8 cellular contexts compared by ENCODE assay signal in the genomic region with DNA sequence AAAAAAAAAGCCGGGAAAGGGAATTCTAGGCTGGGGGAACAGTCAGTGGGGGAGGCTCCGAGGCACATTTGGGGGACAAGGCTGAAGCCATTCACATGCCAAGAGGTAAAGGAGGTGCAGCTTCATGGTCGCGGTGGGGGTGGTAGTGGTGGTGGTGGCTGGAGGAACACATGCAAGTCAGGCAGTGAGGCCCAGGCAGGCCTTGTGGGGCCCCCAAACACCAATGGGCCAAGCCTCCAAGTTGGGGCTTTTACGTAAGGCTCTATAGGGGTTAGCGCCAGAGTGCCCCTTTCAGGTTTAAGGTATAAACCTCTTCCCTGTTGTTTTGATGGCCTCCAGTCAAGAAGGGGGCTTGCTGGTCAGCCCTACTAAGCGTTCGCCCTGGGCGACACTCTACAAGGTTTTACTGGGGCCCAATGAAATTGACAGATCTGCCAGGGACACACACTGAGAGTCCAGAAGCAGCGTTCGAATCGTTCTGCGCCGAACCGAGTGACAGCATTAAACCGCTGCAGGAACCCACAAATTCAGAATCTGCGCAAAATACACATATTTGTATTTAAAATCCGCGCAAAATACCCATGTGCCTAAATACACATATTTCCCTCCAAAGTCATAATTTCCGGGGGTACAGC. TPM values are rescaled to one million over a fixed set of nuclear protein-coding genes. Genes with fewer than 3 reads are reported as not detected.
DNase-seq lines count a peak whose midpoint lies in the region; ATAC-seq and TF ChIP-seq lines count a peak whose summit lies in the region.

No MANE protein-coding gene starts in this region.

- no peaks in the 10 kb centered on the region for H3K9me2 ChIP-seq in PC-9 (ENCODE audit: insufficient read depth)

- H2AFZ ChIP-seq in PC-9 (peak overlapping the region; percentile 76), osteoblast (ENCODE audit: low read length) (peak overlapping the region; percentile 93)

- POLR2A ChIA-PET in CD8-positive, alpha-beta T cell (lab: Charles Lee): interaction anchor here (1.0 to 4.4 kb wide), 9 partner anchors 8 to 52 kb away, joined by 3 to 49 read pairs (median 14); a partner anchor contains a TSS
- POLR2A ChIA-PET in PC-9 (lab: Charles Lee; ENCODE audit: unreplicated experiment): interaction anchor here (0.5 to 0.6 kb wide), 2 partner anchors 33 to 731 kb away, joined by 3 read pairs; a partner anchor contains a TSS

- H3K36me3 ChIP-seq in CD8-positive, alpha-beta T cell (ENCODE audit: insufficient read depth, low read length): peaks cover 4% of the 10 kb centered on the region
- H3K36me3 ChIP-seq in PC-9 (ENCODE audit: low read depth) (0 out of 2 replicates have a peak, but pooled peaks cover 8% of the 10 kb centered on the region), osteoblast (ENCODE audit: insufficient read depth, low read length) (peaks cover 19% of the 10 kb centered on the region), aorta (ENCODE audit: control insufficient read depth in 1 of 2, insufficient read depth in 2 of 2, low read length in 1 of 2) (no peaks in the 10 kb centered on the region)

- no peaks in the 10 kb centered on the region for H3K9me3 Mint-ChIP-seq in CD8-positive, alpha-beta T cell

- no peaks in the 10 kb centered on the region for H3K9me3 ChIP-seq in CD8-positive, alpha-beta T cell (ENCODE audit: low read length)
- H3K9me3 ChIP-seq in PC-9 (ENCODE audit: insufficient read depth, low read depth) (no peaks in the 10 kb centered on the region), osteoblast (ENCODE audit: low read depth, low read length) (no peaks in the 10 kb centered on the region), aorta (ENCODE audit: control insufficient read depth, low read length) (no peaks in the 10 kb centered on the region)

- H3K27ac Mint-ChIP-seq in CD8-positive, alpha-beta T cell: peak overlapping the region; percentile 98

- H3K36me3 Mint-ChIP-seq in CD8-positive, alpha-beta T cell: peaks cover 30% of the 10 kb centered on the region

- H3K27me3 Mint-ChIP-seq in CD8-positive, alpha-beta T cell (ENCODE audit: low read depth): no peaks in the 10 kb centered on the region

- no peak for DNase-seq in CD8-positive, alpha-beta T cell
- no peak for DNase-seq in PC-9
- DNase-seq in epithelial cell of esophagus (ENCODE audit: low read depth): no peak
- peak; percentile 59 for DNase-seq in osteoblast (ENCODE audit: insufficient read length, low spot score, missing footprints)
- DNase-seq in NCI-H774 (lab: John Stamatoyannopoulos, UW): no peak
- no peak for DNase-seq in aorta

- peaks cover 55% of the 10 kb centered on the region for H3K4me1 Mint-ChIP-seq in CD8-positive, alpha-beta T cell (ENCODE audit: low read depth)

- TF ChIP-seq CTCF in CD8-positive, alpha-beta T cell (IDR thresholded peaks at IDR 0.05): no peak
- TF ChIP-seq CTCF in PC-9 (conservative IDR thresholded peaks at IDR 0.05): no peak
- no peak for TF ChIP-seq CTCF in epithelial cell of esophagus (IDR thresholded peaks at IDR 0.05; ENCODE audit: insufficient read depth, low read depth, low read length, missing control alignments)
- no peak for TF ChIP-seq CTCF in osteoblast (IDR thresholded peaks at IDR 0.05; ENCODE audit: extremely low read depth, low read depth, low read length)

- peaks cover 57% of the 10 kb centered on the region for H3K4me1 ChIP-seq in CD8-positive, alpha-beta T cell (ENCODE audit: insufficient read depth, low read length)
- peaks cover 6% of the 10 kb centered on the region; the same call in 1 of the 2 replicates for H3K4me1 ChIP-seq in PC-9 (replicated peaks; ENCODE audit: insufficient read depth)
- peaks cover 18% of the 10 kb centered on the region for H3K4me1 ChIP-seq in osteoblast (ENCODE audit: insufficient read depth, low read length)
- no peaks in the 10 kb centered on the region for H3K4me1 ChIP-seq in aorta (ENCODE audit: control insufficient read depth in 1 of 2, insufficient read depth in 2 of 2, low read length in 2 of 2)

- peak overlapping the region; percentile 92 for H3K27ac ChIP-seq in CD8-positive, alpha-beta T cell (ENCODE audit: low read depth, low read length)
- H3K27ac ChIP-seq in PC-9: peak overlapping the region; percentile 85
- H3K27ac ChIP-seq in osteoblast (ENCODE audit: low read depth, low read length): peak overlapping the region; percentile 100
- peak overlapping the region in 1 of 2 donors; percentile 69 for H3K27ac ChIP-seq in aorta (ENCODE audit: low read depth in 1 of 2, low read length in 2 of 2)

- no peaks in the 10 kb centered on the region for H3F3A ChIP-seq in PC-9 (ENCODE audit: insufficient read depth, low read depth)

- intact Hi-C loops in CD8-positive, alpha-beta T cell (cut with DNase I, micrococcal nuclease): loop anchor here (1.0 to 2.0 kb wide), 8 partner anchors 8 to 70 kb away; a partner anchor contains a TSS
- intact Hi-C loops in PC-9 (cut with micrococcal nuclease; ENCODE audit: unreplicated experiment) (loop anchor here (1.0 kb wide), 4 partner anchors 23 to 143 kb away; a partner anchor contains a TSS), aorta (cut with DNase I) (loop anchor here (1.0 to 2.0 kb wide), 3 partner anchors 25 to 33 kb away; a partner anchor contains a TSS)

- no peaks in the 10 kb centered on the region for H3K27me3 ChIP-seq in CD8-positive, alpha-beta T cell (ENCODE audit: insufficient read depth, low read length)
- H3K27me3 ChIP-seq in PC-9 (ENCODE audit: insufficient read depth, low read depth) (no peaks in the 10 kb centered on the region), osteoblast (ENCODE audit: insufficient read depth, low read length) (no peaks in the 10 kb centered on the region), aorta (ENCODE audit: control insufficient read depth in 1 of 2, insufficient read depth in 2 of 2, low read length in 1 of 2) (no peaks in the 10 kb centered on the region)

- peak overlapping the region; percentile 92 for H3K4me3 Mint-ChIP-seq in CD8-positive, alpha-beta T cell

- H3K79me2 ChIP-seq in PC-9 (ENCODE audit: low read depth) (peaks cover 15% of the 10 kb centered on the region), osteoblast (ENCODE audit: insufficient read depth, low read length) (peaks cover 17% of the 10 kb centered on the region)

- no peak for ATAC-seq in CD8-positive, alpha-beta T cell
- no peak for ATAC-seq in HG03108 (IDR thresholded peaks at IDR 0.05; ENCODE audit: unreplicated experiment)
- ATAC-seq in aorta (ENCODE audit: low FRiP score): no peak
- ATAC-seq in GM19452 (IDR thresholded peaks at IDR 0.05; ENCODE audit: unreplicated experiment): no peak

- peak overlapping the region; percentile 64 for H3K4me3 ChIP-seq in CD8-positive, alpha-beta T cell (ENCODE audit: low read depth, low read length)
- peak overlapping the region; percentile 66 for H3K4me3 ChIP-seq in PC-9
- peak overlapping the region; percentile 84 for H3K4me3 ChIP-seq in epithelial cell of esophagus (ENCODE audit: low read length)
- H3K4me3 ChIP-seq in osteoblast (ENCODE audit: insufficient read depth, low read length): peak overlapping the region; percentile 98
- no peak overlapping the region for H3K4me3 ChIP-seq in aorta (ENCODE audit: low read length in 2 of 2)

- TSS peak; percentile 81 for BruUV-seq in PC-9 (replicated peaks; lab: Mats Ljungman, UMichigan)

- CTCF ChIA-PET in CD8-positive, alpha-beta T cell (lab: Charles Lee): interaction anchor here (1.3 to 12.5 kb wide), 14 partner anchors 9 to 82 kb away, joined by 3 to 195 read pairs (median 13); a partner anchor contains a TSS
- CTCF ChIA-PET in PC-9 (lab: Charles Lee): interaction anchor here (0.6 to 1.1 kb wide), 4 partner anchors 34 to 233 kb away, joined by 3 to 5 read pairs (median 3); no protein-coding TSS in a partner anchor

- WGBS in aorta, 2 donors: 59 to 60% methylated on average over 19 to 20 of the region's 20 CpGs

- no peaks in the 10 kb centered on the region for H4K20me1 ChIP-seq in PC-9 (ENCODE audit: insufficient read depth)
- no peaks in the 10 kb centered on the region for H4K20me1 ChIP-seq in osteoblast (ENCODE audit: insufficient read depth, low read length)

- H3K4me2 ChIP-seq in PC-9 (peak overlapping the region; percentile 80), osteoblast (ENCODE audit: insufficient read depth, low read length) (peak overlapping the region; percentile 96)

RNA-seq across cellular contexts. Expression of a gene that starts 0.8 kb away (rescaled TPM):
- total RNA-seq in CD8-positive, alpha-beta T cell: 1 to 10 TPM; 5.2 to 6.3 TPM
- 18.3 and 20.0 TPM in 2 replicates for total RNA-seq in PC-9 (2021)
- 23.9 and 25.3 TPM in 2 replicates for total RNA-seq in osteoblast
- total RNA-seq in aorta: 10 to 100 TPM in 1 of 2 donors, 1 to 10 TPM in 1; 9.9 to 12.3 TPM
- polyA plus RNA-seq in aorta: 1 to 10 TPM; 4.4 to 5.9 TPM

RNA-seq across cellular contexts. Expression of a gene that starts 23.4 kb away (rescaled TPM):
- total RNA-seq in CD8-positive, alpha-beta T cell: 100 to 1,000 TPM; 135 to 140 TPM
- 83.5 and 91.0 TPM in 2 replicates for total RNA-seq in PC-9 (2021)
- 20.6 and 23.5 TPM in 2 replicates for total RNA-seq in osteoblast
- 10 to 100 TPM; 29.6 to 56.3 TPM for total RNA-seq in aorta
- 10 to 100 TPM in 1 of 2 donors, 1 to 10 TPM in 1; 9.9 to 87.5 TPM for polyA plus RNA-seq in aorta

RNA-seq across cellular contexts. Expression of a gene that starts 27.1 kb away (rescaled TPM):
- 10 to 100 TPM in 1 of 2 experiments, 1 to 10 TPM in 1; 10.0 to 10.5 TPM for total RNA-seq in CD8-positive, alpha-beta T cell
- total RNA-seq in PC-9 (2021) (53.6 and 61.3 TPM in 2 replicates), osteoblast (32.1 and 32.2 TPM in 2 replicates), aorta (10 to 100 TPM; 33.4 to 36.1 TPM)
- 10 to 100 TPM; 11.1 to 14.6 TPM for polyA plus RNA-seq in aorta

RNA-seq across cellular contexts. Expression of a gene that starts 33.0 kb away (rescaled TPM):
- 10 to 100 TPM; 23.2 to 24.1 TPM for total RNA-seq in CD8-positive, alpha-beta T cell
- total RNA-seq in PC-9 (2021): 70.8 and 82.9 TPM in 2 replicates
- total RNA-seq in osteoblast: 95.5 and 101 TPM in 2 replicates
- 10 to 100 TPM; 79.7 to 89.4 TPM for total RNA-seq in aorta
- 10 to 100 TPM; 44.7 to 86.8 TPM for polyA plus RNA-seq in aorta

RNA-seq across cellular contexts. Expression of a gene that starts 38.3 kb away (rescaled TPM):
- total RNA-seq in CD8-positive, alpha-beta T cell: under 1 TPM in 1 of 2 experiments, not detected in 1; 0.16 TPM
- total RNA-seq in PC-9 (2021) (2.6 and 2.7 TPM in 2 replicates), osteoblast (under 0.01 TPM in 1 of 2 replicates, not detected in the other), aorta (not detected)
- under 1 TPM in 1 of 2 donors, not detected in 1; 0.90 TPM for polyA plus RNA-seq in aorta

Comparison
In these comparisons a context has a peak if more than half of its experiments do, and no peak if none do; other contexts are left out.
1. H3K4me3 ChIP-seq: peak in CD8-positive, alpha-beta T cell (single experiment), PC-9 (single experiment), epithelial cell of esophagus (single experiment) and osteoblast (single experiment); none in aorta (0 of 2).